ENCODE assay signal across 8 cellular contexts in the genomic region with DNA sequence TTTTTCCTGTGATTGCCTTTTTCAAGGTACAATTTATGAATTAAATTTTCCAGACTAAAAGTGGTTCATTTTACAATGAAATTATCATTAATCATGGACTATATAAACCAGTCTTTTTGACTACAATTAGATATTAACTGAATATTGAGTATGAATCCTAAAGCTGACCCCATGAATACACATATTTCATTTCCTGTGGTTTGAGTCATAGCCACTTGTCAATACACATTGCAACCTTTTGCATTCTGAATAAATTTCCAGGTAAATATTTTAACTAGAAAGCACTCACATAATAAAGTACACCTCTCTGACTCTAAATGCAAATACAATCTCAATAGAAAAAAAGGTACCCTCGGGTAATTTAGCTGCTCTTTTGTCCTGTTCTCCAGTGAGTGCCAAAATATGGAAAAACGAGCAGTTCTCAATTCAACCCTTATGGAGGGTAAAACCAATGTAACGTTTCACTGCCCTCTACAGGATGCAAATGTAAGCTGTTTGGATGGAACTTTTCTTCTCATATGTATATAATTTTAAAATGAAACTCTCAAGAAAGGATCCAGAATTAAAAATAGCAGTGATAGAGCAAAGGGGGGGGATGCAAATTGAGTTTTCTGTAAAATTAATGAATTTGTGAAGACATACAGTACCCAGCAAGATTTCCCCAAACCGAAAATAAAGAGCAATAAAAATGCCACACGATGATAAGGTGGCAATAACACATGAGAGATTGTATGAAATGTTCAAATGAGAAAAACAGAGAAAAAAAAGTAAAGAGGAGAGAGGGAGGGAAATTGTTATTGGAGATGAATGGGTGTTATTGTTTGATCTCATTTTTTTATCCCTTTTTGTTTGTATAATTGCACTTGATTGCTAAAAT.
DNase-seq lines count a peak whose midpoint lies in the region; ATAC-seq, FAIRE-seq and TF ChIP-seq lines count a peak whose summit lies in the region.

No MANE protein-coding gene starts in this region.

- peaks cover 4% of the 10 kb centered on the region for H3K4me1 Mint-ChIP-seq in progenitor cell of endocrine pancreas (ENCODE audit: low read depth)

- ATAC-seq in HG02970 (IDR thresholded peaks at IDR 0.05; ENCODE audit: low FRiP score, unreplicated experiment) = no peak

- H3K9me3 ChIP-seq in left ventricle myocardium inferior (replicated peaks) = no peaks in the 10 kb centered on the region

- DNase-seq in left ventricle myocardium inferior (no peak), cardiac septum (ENCODE audit: low spot score) (no peak), NCI-H748 (lab: John Stamatoyannopoulos, UW; ENCODE audit: unreplicated experiment) (peak; percentile 95), progenitor cell of endocrine pancreas (ENCODE audit: low spot score, unreplicated experiment) (no peak)
- no peak for DNase-seq in activated naive CD4-positive, alpha-beta T cell treated with anti-CD3 and anti-CD28 coated beads, Interleukin-2, amount 50 U/mL, for 16 hours
- DNase-seq in activated CD8-positive, alpha-beta memory T cell treated with anti-CD3 and anti-CD28 coated beads, Interleukin-2, amount 50 U/mL, for 48 hours = no peak

- no peaks in the 10 kb centered on the region for H3K36me3 Mint-ChIP-seq in progenitor cell of endocrine pancreas (ENCODE audit: insufficient read depth)

- no peak overlapping the region for H3K27ac Mint-ChIP-seq in progenitor cell of endocrine pancreas

- H3K36me3 ChIP-seq in left ventricle myocardium inferior = no peaks in the 10 kb centered on the region

- TF ChIP-seq CTCF in left ventricle myocardium inferior (IDR thresholded peaks at IDR 0.05; ENCODE audit: borderline replicate concordance) (peak; percentile 51), progenitor cell of endocrine pancreas (IDR thresholded peaks at IDR 0.05; ENCODE audit: unreplicated experiment) (peak; percentile 80)

- no peak overlapping the region for H3K4me3 Mint-ChIP-seq in progenitor cell of endocrine pancreas (ENCODE audit: low read depth)

- H3K4me3 ChIP-seq in left ventricle myocardium inferior = no peak overlapping the region

- peaks cover 4% of the 10 kb centered on the region for H3K9me3 Mint-ChIP-seq in progenitor cell of endocrine pancreas (ENCODE audit: low read depth)

- FAIRE-seq in endometrium (lab: Jason Lieb, UNC) = peak; percentile 55

- no peaks in the 10 kb centered on the region for H3K4me1 ChIP-seq in left ventricle myocardium inferior

- no peaks in the 10 kb centered on the region for H3K27me3 Mint-ChIP-seq in progenitor cell of endocrine pancreas

- no peaks in the 10 kb centered on the region for H3K27me3 ChIP-seq in left ventricle myocardium inferior (ENCODE audit: low read depth)

- intact Hi-C loops in left ventricle myocardium inferior (cut with micrococcal nuclease) = no loop called here
- intact Hi-C loops in cardiac septum (cut with DNase I) = no loop called here

- no peak overlapping the region for H3K27ac ChIP-seq in left ventricle myocardium inferior (replicated peaks)
